14 cellular contexts compared by ENCODE assay signal in genomic region chr7:36277247-36277542, GRCh38.
DNase-seq lines count a peak whose midpoint lies in the region; ATAC-seq and TF ChIP-seq lines count a peak whose summit lies in the region.
"Had no signal": no experiment of that assay in that cellular context is flagged by ENCODE, and none has a peak within 500 bp of the region (broad histone marks: within the 10 kb centered on the region; RNA-seq: fewer than 3 reads in every experiment).

No MANE protein-coding gene starts in this region.

- peaks cover 0 to 5% of the 10 kb centered on the region in 2 donors for H3K4me1 ChIP-seq in breast epithelium
- peaks cover 20 to 92% (median 69%) of the 10 kb centered on the region in 5 donors for H3K4me1 ChIP-seq in subcutaneous abdominal adipose tissue (ENCODE audit: control insufficient read depth in 5 of 5, insufficient read depth in 5 of 5, low read length in 5 of 5)

- H3K4me3 ChIP-seq in breast epithelium (no peak overlapping the region), subcutaneous abdominal adipose tissue (ENCODE audit: low read depth in 1 of 5, low read length in 5 of 5) (no peak overlapping the region)
- H3K4me3 ChIP-seq: gastroesophageal sphincter had no signal

- H3K36me3 ChIP-seq in breast epithelium (no peaks in the 10 kb centered on the region), subcutaneous abdominal adipose tissue (ENCODE audit: control insufficient read depth in 5 of 5, insufficient read depth in 5 of 5, low read length in 5 of 5) (peaks cover 0 to under 1% (median 0%) of the 10 kb centered on the region in 5 donors)
- H3K36me3 ChIP-seq: gastroesophageal sphincter had no signal

- no peak overlapping the region for H3K9ac ChIP-seq in subcutaneous abdominal adipose tissue (ENCODE audit: low read length in 5 of 5)

- H3K27me3 ChIP-seq in breast epithelium (no peaks in the 10 kb centered on the region), subcutaneous abdominal adipose tissue (ENCODE audit: control insufficient read depth in 5 of 5, insufficient read depth in 4 of 5, low read length in 5 of 5) (no peaks in the 10 kb centered on the region)
- H3K27me3 ChIP-seq: gastroesophageal sphincter had no signal

- DNase-seq in activated CD8-positive, alpha-beta memory T cell treated with anti-CD3 and anti-CD28 coated beads, Interleukin-2, amount 50 U/mL, for 48 hours, result peak; percentile 25
- DNase-seq in activated CD8-positive, alpha-beta memory T cell treated with anti-CD3 and anti-CD28 coated beads for 24 hours, result no peak
- DNase-seq in breast epithelium (ENCODE audit: low spot score in 2 of 2) (no peak), left kidney (ENCODE audit: low read depth, low spot score) (peak; percentile 53), NCI-H128 (lab: John Stamatoyannopoulos, UW; ENCODE audit: unreplicated experiment) (no peak)
- DNase-seq: activated B cell treated with CpG ODN at 0.5 μM for 24 hours, amniotic stem cell, DMS79, NCI-H1694, right cardiac atrium had no signal

- intact Hi-C loops in breast epithelium (cut with DNase I; ENCODE audit: low total_unique reads), result no loop called here

- no peak for TF ChIP-seq CTCF in breast epithelium (IDR thresholded peaks at IDR 0.05)

- TF ChIP-seq POLR2A in breast epithelium (IDR thresholded peaks at IDR 0.05), result no peak

- H3K9me3 ChIP-seq in breast epithelium (no peaks in the 10 kb centered on the region), subcutaneous abdominal adipose tissue (ENCODE audit: control insufficient read depth in 5 of 5, low read length in 5 of 5) (no peaks in the 10 kb centered on the region)
- H3K9me3 ChIP-seq: gastroesophageal sphincter had no signal

- H3K27ac ChIP-seq in breast epithelium, result peak overlapping the region; percentile 48 to 54
- H3K27ac ChIP-seq in subcutaneous abdominal adipose tissue (ENCODE audit: low read depth, low read length), result peak overlapping the region; percentile 60

- ATAC-seq in HG03442 (IDR thresholded peaks at IDR 0.05; ENCODE audit: unreplicated experiment) (no peak), GM21367 (IDR thresholded peaks at IDR 0.05; ENCODE audit: unreplicated experiment) (no peak)
- ATAC-seq: gastroesophageal sphincter had no signal

Comparison
In these comparisons a context has a peak if more than half of its experiments do, and no peak if none do; other contexts are left out.
1. DNase-seq: peak in activated CD8-positive, alpha-beta memory T cell treated with anti-CD3 and anti-CD28 coated beads, Interleukin-2, amount 50 U/mL, for 48 hours (single experiment) and left kidney (single experiment); none in activated CD8-positive, alpha-beta memory T cell treated with anti-CD3 and anti-CD28 coated beads for 24 hours (single experiment), breast epithelium (0 of 2) and NCI-H128 (single experiment).